In the genomic region with DNA sequence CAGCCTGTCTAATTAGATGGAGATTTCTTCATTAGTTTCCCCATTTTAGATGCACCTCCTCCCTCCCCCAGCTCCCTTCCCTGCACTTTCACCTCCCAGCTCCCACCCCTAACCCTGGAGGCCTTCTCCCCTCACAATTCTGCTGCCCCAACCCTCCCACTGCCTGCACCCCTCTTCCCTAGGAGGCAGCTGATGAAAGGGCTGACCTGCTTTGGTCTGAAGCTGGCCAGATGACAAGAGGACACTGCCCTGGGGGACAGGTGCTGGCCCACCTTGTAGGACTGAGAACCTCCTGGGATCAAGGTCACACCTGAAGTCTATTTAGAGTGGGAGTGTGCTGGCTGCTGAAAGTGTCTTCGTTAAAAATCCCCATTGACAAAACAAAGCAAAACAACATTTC, we compare ENCODE assay signal across 21 cellular contexts.
"Had no signal": no experiment of that assay in that cellular context is flagged by ENCODE, and none has a peak within 500 bp of the region (broad histone marks: within the 10 kb centered on the region; RNA-seq: fewer than 3 reads in every experiment).

No MANE protein-coding gene starts in this region.

- H3K36me3 Mint-ChIP-seq: immature natural killer cell, mesothelial cell of epicardium, naive B cell had no signal

- H3K27me3 ChIP-seq: esophagus muscularis mucosa, gastroesophageal sphincter, hepatocyte, left lung had no signal

- H3K9me3 Mint-ChIP-seq: immature natural killer cell, mesothelial cell of epicardium, naive B cell had no signal

- DNase-seq: dermis blood vessel endothelial cell; effector CD4-positive, alpha-beta T cell; effector memory CD4-positive, alpha-beta T cell; foreskin keratinocyte; heart left ventricle; hypothalamus; immature natural killer cell; islet precursor cell; left cardiac atrium; left lung; left ventricle myocardium superior; lower lobe of right lung; mesenchymal stem cell; mucosa of descending colon; naive B cell had no signal

- H3K27ac Mint-ChIP-seq: immature natural killer cell, mesothelial cell of epicardium had no signal

- H3K27ac ChIP-seq: coronary artery, dorsolateral prefrontal cortex, esophagus muscularis mucosa, foreskin keratinocyte, gastroesophageal sphincter, heart left ventricle, hepatocyte, left lung, lower lobe of right lung had no signal

- H3K4me1 ChIP-seq: esophagus muscularis mucosa, foreskin keratinocyte, gastroesophageal sphincter, left lung, lower lobe of right lung had no signal

- H2AFZ ChIP-seq: hepatocyte had no signal

- H3K4me2 ChIP-seq: hepatocyte had no signal

- H3K4me3 Mint-ChIP-seq: immature natural killer cell, mesothelial cell of epicardium, naive B cell had no signal

- H3K36me3 ChIP-seq: esophagus muscularis mucosa, gastroesophageal sphincter, heart left ventricle, left lung, lower lobe of right lung had no signal

- ATAC-seq: foreskin keratinocyte, gastroesophageal sphincter, heart left ventricle, left cardiac atrium, left ventricle myocardium superior had no signal

- H3K79me2 ChIP-seq: hepatocyte had no signal

- H3K4me1 Mint-ChIP-seq: immature natural killer cell, naive B cell had no signal

- H3K9me3 ChIP-seq: esophagus muscularis mucosa, gastroesophageal sphincter, heart left ventricle, left lung, lower lobe of right lung, mucosa of descending colon had no signal

- H3K4me3 ChIP-seq: coronary artery, dorsolateral prefrontal cortex, esophagus muscularis mucosa, gastroesophageal sphincter, heart left ventricle, hepatocyte, left lung, lower lobe of right lung, mucosa of descending colon had no signal
